In the genomic region with DNA sequence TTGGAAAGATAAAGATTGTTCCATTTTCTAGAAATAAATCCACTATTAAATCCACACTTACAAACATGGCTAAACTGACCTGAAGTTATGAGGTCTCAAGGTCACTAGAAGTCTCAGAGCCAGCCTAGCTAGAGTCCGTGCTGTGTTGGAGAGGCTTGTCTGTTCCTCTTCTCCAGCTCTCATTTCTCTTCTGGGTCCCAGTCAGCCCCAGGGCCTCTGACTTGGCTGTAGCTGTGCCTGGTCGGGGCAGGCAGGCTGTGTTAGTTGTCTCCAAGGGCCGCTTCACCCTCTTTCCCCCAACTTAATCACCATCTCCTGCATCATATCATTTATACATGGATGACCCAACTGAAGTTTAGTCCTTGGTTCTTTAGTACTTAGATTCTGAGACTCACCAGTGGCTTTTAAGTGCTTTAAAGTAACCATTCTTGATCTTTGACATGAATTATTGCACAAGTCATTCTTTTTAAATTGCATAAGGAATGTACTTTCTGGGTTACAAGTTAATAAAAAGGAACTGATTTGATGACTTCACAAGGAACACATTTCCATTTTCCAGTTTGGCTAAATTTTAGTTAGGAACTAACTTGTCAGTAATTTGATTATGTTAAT, we compare ENCODE assay signal across 19 cellular contexts.
DNase-seq lines count a peak whose midpoint lies in the region; ATAC-seq, FAIRE-seq and TF ChIP-seq lines count a peak whose summit lies in the region.
"Had no signal": no experiment of that assay in that cellular context is flagged by ENCODE, and none has a peak within 500 bp of the region (broad histone marks: within the 10 kb centered on the region; RNA-seq: fewer than 3 reads in every experiment).

No MANE protein-coding gene starts in this region.

- intact Hi-C loops in left cardiac atrium (cut with DNase I) (no loop called here), left ventricle myocardium inferior (cut with micrococcal nuclease) (no loop called here), K562 (cut with micrococcal nuclease) (no loop called here)

- H3K36me3 ChIP-seq in left ventricle myocardium inferior, result no peaks in the 10 kb centered on the region
- H3K36me3 ChIP-seq in K562 (ENCODE audit: control insufficient read depth, insufficient read depth, low read length), result no peaks in the 10 kb centered on the region
- H3K36me3 ChIP-seq in keratinocyte (ENCODE audit: control insufficient read depth in 2 of 2, extremely low read depth in 1 of 2, insufficient read depth in 2 of 2, low read length in 2 of 2), result no peaks in the 10 kb centered on the region
- H3K36me3 ChIP-seq: BLaER1 treated with 17β-estradiol and CSF1 and Interleukin-3, amounts not matched to agents 10 nM and 100 nM; Peyer's patch had no signal

- H3K4me2 ChIP-seq in K562 (ENCODE audit: insufficient read depth, low read length), result no peak overlapping the region
- peak overlapping the region; percentile 42 for H3K4me2 ChIP-seq in keratinocyte (ENCODE audit: control insufficient read depth, extremely low read depth, insufficient read depth, low read depth, low read length)
- H3K4me2 ChIP-seq: A549, SK-N-SH had no signal

- no peak for TF ChIP-seq RAD21 in K562 (CRISPR knock-in tag; conservative IDR thresholded peaks at IDR 0.05 in 1 of 2, IDR thresholded peaks at IDR 0.05 in 1 of 2)

- TF ChIP-seq CTCF in left ventricle myocardium inferior (IDR thresholded peaks at IDR 0.05; ENCODE audit: borderline replicate concordance) (no peak), K562 (IDR thresholded peaks at IDR 0.05 in 2 of 3, conservative IDR thresholded peaks at IDR 0.05 in 1 of 3; ENCODE audit: insufficient read depth in 2 of 3, low read depth in 1 of 3, low read length in 3 of 3) (no peak), keratinocyte (optimal IDR thresholded peaks at IDR 0.05 in 1 of 3, IDR thresholded peaks at IDR 0.05 in 1 of 3, conservative IDR thresholded peaks at IDR 0.05 in 1 of 3; ENCODE audit: extremely low read depth in 1 of 3, insufficient read depth in 2 of 3, low read length in 3 of 3) (no peak)

- no peaks in the 10 kb centered on the region for H3K79me2 ChIP-seq in K562 (ENCODE audit: control insufficient read depth, insufficient read depth, low read length)
- H3K79me2 ChIP-seq in keratinocyte (ENCODE audit: control insufficient read depth, insufficient read depth, low read length), result no peaks in the 10 kb centered on the region

- CTCF ChIA-PET in K562 (lab: Yijun Ruan, JAX; ENCODE audit: low intra/inter-chr PET ratio), result no interaction called here

- DNase-seq in left cardiac atrium (no peak), left ventricle myocardium inferior (no peak), K562 (ENCODE audit: extremely low read depth in 1 of 4, low spot score in 3 of 4) (no peak), keratinocyte (ENCODE audit: low read depth, low spot score) (no peak), SK-N-DZ (ENCODE audit: low spot score) (no peak)
- DNase-seq in stimulated activated CD4-positive, alpha-beta T cell treated with anti-CD3 and anti-CD28 coated beads, Interleukin-15, amount 100 ng/mL, for 24 hours, result no peak
- DNase-seq: activated naive CD4-positive, alpha-beta T cell treated with anti-CD3 and anti-CD28 coated beads for 36 hours; activated T-cell treated with anti-CD3 and anti-CD28 coated beads, Interleukin-2, amount 50 U/mL, for 48 hours; anterior cingulate cortex; NCI-H1048; NCI-H1930; NCI-H345; Peyer's patch; SK-N-SH had no signal

- TF ChIP-seq POLR2A in K562 (conservative IDR thresholded peaks at IDR 0.05), result no peak

- H3K4me3 ChIP-seq in left ventricle myocardium inferior (no peak overlapping the region), K562 (no peak overlapping the region), keratinocyte (ENCODE audit: control insufficient read depth in 2 of 3, extremely low read depth in 1 of 3, insufficient read depth in 2 of 3, low read depth in 1 of 3, low read length in 3 of 3) (no peak overlapping the region)
- H3K4me3 ChIP-seq: A549; BLaER1 treated with 17β-estradiol and CSF1 and Interleukin-3, amounts not matched to agents 10 nM and 100 nM; Peyer's patch had no signal

- H2AFZ ChIP-seq in K562 (ENCODE audit: low read depth, low read length) (no peak overlapping the region), keratinocyte (ENCODE audit: control insufficient read depth, low read length) (no peak overlapping the region)

- H3K27me3 ChIP-seq in left ventricle myocardium inferior (ENCODE audit: low read depth) (peaks cover 39% of the 10 kb centered on the region), K562 (ENCODE audit: control insufficient read depth in 2 of 2, insufficient read depth in 2 of 2, low read length in 2 of 2) (peaks cover 11 to 23% of the 10 kb centered on the region in 2 experiments; a peak in 3 of 5 replicates), keratinocyte (ENCODE audit: control insufficient read depth, extremely low read depth, insufficient read depth, low read length) (no peaks in the 10 kb centered on the region)
- H3K27me3 ChIP-seq: Peyer's patch had no signal

- TF ChIP-seq EP300 in K562 (IDR thresholded peaks at IDR 0.05; ENCODE audit: low read length), result no peak

- POLR2A ChIA-PET in K562 (lab: Yijun Ruan, JAX), result no interaction called here

- FAIRE-seq in K562 (lab: Jason Lieb, UNC), result peak; percentile 62
- no peak for FAIRE-seq in keratinocyte (lab: Jason Lieb, UNC)
- FAIRE-seq: A549, G401.6 had no signal

- H3K4me1 ChIP-seq in left ventricle myocardium inferior (no peaks in the 10 kb centered on the region), K562 (replicated peaks in 1 of 2; ENCODE audit: control insufficient read depth in 2 of 2, insufficient read depth in 2 of 2, low read length in 2 of 2) (no peaks in the 10 kb centered on the region), keratinocyte (ENCODE audit: control insufficient read depth, extremely low read depth, insufficient read depth, low read length) (peaks cover 29% of the 10 kb centered on the region)
- H3K4me1 ChIP-seq: A549 had no signal

- no TSS peak for BruUV-seq in K562 (replicated peaks; lab: Mats Ljungman, UMichigan)

- H3K27ac ChIP-seq in left ventricle myocardium inferior (replicated peaks), result no peak overlapping the region
- H3K27ac ChIP-seq in K562 (ENCODE audit: extremely low read depth, low read depth, low read length), result no peak overlapping the region
- peak overlapping the region; percentile 49 for H3K27ac ChIP-seq in keratinocyte (ENCODE audit: control insufficient read depth, insufficient read depth, low read length)
- H3K27ac ChIP-seq: A549, Peyer's patch had no signal

- ATAC-seq in left cardiac atrium (peak; percentile 37 to 44), K562 (no peak), HG02884 (IDR thresholded peaks at IDR 0.05; ENCODE audit: unreplicated experiment) (no peak)
- no peak for ATAC-seq in activated CD4-positive, CD25-positive, alpha-beta regulatory T cell treated with anti-CD3 and anti-CD28 coated beads, Interleukin-2, amount 50 U/mL, for 24 hours
- ATAC-seq: A549 had no signal

- no peaks in the 10 kb centered on the region for H3K9me3 ChIP-seq in left ventricle myocardium inferior (replicated peaks)
- no peaks in the 10 kb centered on the region for H3K9me3 ChIP-seq in K562 (replicated peaks; ENCODE audit: control insufficient read depth, insufficient read depth, low read depth, low read length)
- no peaks in the 10 kb centered on the region for H3K9me3 ChIP-seq in keratinocyte (ENCODE audit: control insufficient read depth, low read depth, low read length)
- H3K9me3 ChIP-seq: A549; BLaER1 treated with 17β-estradiol and CSF1 and Interleukin-3, amounts not matched to agents 10 nM and 100 nM; Peyer's patch; SK-N-SH had no signal

- H4K20me1 ChIP-seq in K562 (replicated peaks; ENCODE audit: control insufficient read depth, insufficient read depth, low read length), result no peaks in the 10 kb centered on the region
- H4K20me1 ChIP-seq in keratinocyte (ENCODE audit: control insufficient read depth, extremely low read depth, insufficient read depth, low read length), result no peaks in the 10 kb centered on the region
- H4K20me1 ChIP-seq: BLaER1 treated with 17β-estradiol and CSF1 and Interleukin-3, amounts not matched to agents 10 nM and 100 nM had no signal

- no peak overlapping the region for H3K9ac ChIP-seq in K562 (ENCODE audit: insufficient read depth in 1 of 2, low read depth in 2 of 2, low read length in 2 of 2)
- H3K9ac ChIP-seq in keratinocyte (ENCODE audit: control insufficient read depth, extremely low read depth, insufficient read depth, low read length), result peak overlapping the region; percentile 11
- H3K9ac ChIP-seq: BLaER1 treated with 17β-estradiol and CSF1 and Interleukin-3, amounts not matched to agents 10 nM and 100 nM; SK-N-SH had no signal

- dilution Hi-C loops in keratinocyte (cut with MboI; ENCODE audit: extremely low pct_ligation_motif_present, low sequenced_read_pairs), result no loop called here

- H3K9me1 ChIP-seq in K562 (ENCODE audit: control insufficient read depth, insufficient read depth, low read length) (no peaks in the 10 kb centered on the region), keratinocyte (ENCODE audit: control insufficient read depth, extremely low read depth, insufficient read depth, low read length) (peaks cover 5% of the 10 kb centered on the region)

- 3% methylated on average over 3 of the region's 3 CpGs for WGBS in K562 (ENCODE audit: insufficient coverage, low coverage, missing lambda C conversion rate)

- in situ Hi-C loops in K562 (cut with MboI), result no loop called here

TF ChIP-seq in K562, 482 proteins besides CTCF, POLR2A, EP300 and RAD21 (continues in another document):
- no peak for TF ChIP-seq ZNF212 (CRISPR knock-in tag; IDR thresholded peaks at IDR 0.05)
- TF ChIP-seq, protein P1, sequence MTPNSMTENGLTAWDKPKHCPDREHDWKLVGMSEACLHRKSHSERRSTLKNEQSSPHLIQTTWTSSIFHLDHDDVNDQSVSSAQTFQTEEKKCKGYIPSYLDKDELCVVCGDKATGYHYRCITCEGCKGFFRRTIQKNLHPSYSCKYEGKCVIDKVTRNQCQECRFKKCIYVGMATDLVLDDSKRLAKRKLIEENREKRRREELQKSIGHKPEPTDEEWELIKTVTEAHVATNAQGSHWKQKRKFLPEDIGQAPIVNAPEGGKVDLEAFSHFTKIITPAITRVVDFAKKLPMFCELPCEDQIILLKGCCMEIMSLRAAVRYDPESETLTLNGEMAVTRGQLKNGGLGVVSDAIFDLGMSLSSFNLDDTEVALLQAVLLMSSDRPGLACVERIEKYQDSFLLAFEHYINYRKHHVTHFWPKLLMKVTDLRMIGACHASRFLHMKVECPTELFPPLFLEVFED (CRISPR knock-in tag; conservative IDR thresholded peaks at IDR 0.05), result no peak
- TF ChIP-seq, protein P2, sequence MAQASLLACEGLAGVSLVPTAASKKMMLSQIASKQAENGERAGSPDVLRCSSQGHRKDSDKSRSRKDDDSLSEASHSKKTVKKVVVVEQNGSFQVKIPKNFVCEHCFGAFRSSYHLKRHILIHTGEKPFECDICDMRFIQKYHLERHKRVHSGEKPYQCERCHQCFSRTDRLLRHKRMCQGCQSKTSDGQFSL (CRISPR knock-in tag; IDR thresholded peaks at IDR 0.05), result no peak
- TF ChIP-seq, protein P2 (tag; IDR thresholded peaks at IDR 0.05), result no peak
- TF ChIP-seq MTA2 (IDR thresholded peaks at IDR 0.05; ENCODE audit: low read depth), result no peak
- TF ChIP-seq PTTG1 (tag; IDR thresholded peaks at IDR 0.05; ENCODE audit: low read depth), result no peak

Comparison
In these comparisons a context has a peak if more than half of its experiments do, and no peak if none do; other contexts are left out.
1. ATAC-seq: peak in left cardiac atrium (2 of 2); none in K562 (single experiment), HG02884 (single experiment) and activated CD4-positive, CD25-positive, alpha-beta regulatory T cell treated with anti-CD3 and anti-CD28 coated beads, Interleukin-2, amount 50 U/mL, for 24 hours (0 of 2).